8 cellular contexts compared by ENCODE assay signal in the genomic region with DNA sequence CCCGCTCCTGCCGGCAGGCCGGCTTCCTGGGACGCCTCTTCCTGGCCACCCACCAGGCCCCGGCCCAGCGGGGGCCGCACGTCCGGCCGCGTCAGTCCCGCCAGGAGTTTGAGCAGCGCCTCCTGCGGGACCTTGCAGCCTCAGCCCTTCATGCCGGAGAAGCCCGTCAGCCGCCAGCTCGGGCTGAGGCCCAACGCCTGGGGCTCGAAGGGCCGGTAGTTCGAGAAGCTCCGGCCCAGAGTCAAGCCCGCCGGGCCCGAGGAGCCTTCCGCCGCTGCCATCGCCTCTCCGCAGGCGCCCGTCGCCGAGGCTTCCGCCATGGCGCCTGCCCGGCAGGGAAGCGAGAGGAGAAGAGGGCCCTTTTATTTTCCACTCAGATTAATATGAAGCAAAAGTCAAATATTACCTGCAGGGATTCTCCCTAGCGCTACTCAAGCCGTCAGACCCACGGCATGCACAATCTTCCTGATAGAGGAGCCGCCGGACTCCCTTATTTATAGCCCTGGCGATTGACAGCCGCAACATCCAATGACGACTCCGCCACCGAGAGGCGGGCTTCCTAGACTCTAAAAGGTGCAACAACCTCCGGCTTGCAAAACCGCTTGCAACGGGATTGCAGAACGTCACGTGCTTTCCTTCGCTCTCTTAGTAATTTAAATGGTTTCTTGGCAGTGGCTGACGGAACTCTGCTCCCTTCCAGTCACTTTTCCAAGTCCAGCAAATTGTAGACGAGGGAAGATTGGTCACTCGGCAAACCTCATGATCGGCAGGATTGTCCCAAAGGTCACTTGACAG.
A peak's percentile ranks its signal among the peaks of the same experiment; 100 is the strongest.
DNase-seq lines count a peak whose midpoint lies in the region; ATAC-seq and TF ChIP-seq lines count a peak whose summit lies in the region.

A gene with protein sequence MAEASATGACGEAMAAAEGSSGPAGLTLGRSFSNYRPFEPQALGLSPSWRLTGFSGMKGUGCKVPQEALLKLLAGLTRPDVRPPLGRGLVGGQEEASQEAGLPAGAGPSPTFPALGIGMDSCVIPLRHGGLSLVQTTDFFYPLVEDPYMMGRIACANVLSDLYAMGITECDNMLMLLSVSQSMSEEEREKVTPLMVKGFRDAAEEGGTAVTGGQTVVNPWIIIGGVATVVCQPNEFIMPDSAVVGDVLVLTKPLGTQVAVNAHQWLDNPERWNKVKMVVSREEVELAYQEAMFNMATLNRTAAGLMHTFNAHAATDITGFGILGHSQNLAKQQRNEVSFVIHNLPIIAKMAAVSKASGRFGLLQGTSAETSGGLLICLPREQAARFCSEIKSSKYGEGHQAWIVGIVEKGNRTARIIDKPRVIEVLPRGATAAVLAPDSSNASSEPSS (minus strand): TSS at position 467 of the 795 bp plus-strand sequence. CDS start 147 bp downstream, at position 320.

- ATAC-seq in GM18498 (IDR thresholded peaks at IDR 0.05; ENCODE audit: unreplicated experiment) (peak; percentile 90), HG02938 (IDR thresholded peaks at IDR 0.05; ENCODE audit: unreplicated experiment) (peak; percentile 90), HG03571 (IDR thresholded peaks at IDR 0.05; ENCODE audit: unreplicated experiment) (no peak)

- TF ChIP-seq CTCF in retinal pigment epithelial cell (conservative IDR thresholded peaks at IDR 0.05; ENCODE audit: low read depth, low read length) = peak; percentile 49

- DNase-seq in NCI-H2029 treated with DMSO at 0.1 percent for 48 hours (lab: John Stamatoyannopoulos, UW) (peak; percentile 95), T-helper 9 cell (peak; percentile 94), astrocyte of the hippocampus (ENCODE audit: low read depth, low spot score) (peak; percentile 98), hypothalamus (lab: John Stamatoyannopoulos, UW) (peak; percentile 41 to 96 (median 85)), retinal pigment epithelial cell (ENCODE audit: low read depth) (peak; percentile 92)

- H3K4me3 ChIP-seq in retinal pigment epithelial cell (ENCODE audit: low read length) = peak within 1 kb of the TSS; percentile 67
